In the genomic region with DNA sequence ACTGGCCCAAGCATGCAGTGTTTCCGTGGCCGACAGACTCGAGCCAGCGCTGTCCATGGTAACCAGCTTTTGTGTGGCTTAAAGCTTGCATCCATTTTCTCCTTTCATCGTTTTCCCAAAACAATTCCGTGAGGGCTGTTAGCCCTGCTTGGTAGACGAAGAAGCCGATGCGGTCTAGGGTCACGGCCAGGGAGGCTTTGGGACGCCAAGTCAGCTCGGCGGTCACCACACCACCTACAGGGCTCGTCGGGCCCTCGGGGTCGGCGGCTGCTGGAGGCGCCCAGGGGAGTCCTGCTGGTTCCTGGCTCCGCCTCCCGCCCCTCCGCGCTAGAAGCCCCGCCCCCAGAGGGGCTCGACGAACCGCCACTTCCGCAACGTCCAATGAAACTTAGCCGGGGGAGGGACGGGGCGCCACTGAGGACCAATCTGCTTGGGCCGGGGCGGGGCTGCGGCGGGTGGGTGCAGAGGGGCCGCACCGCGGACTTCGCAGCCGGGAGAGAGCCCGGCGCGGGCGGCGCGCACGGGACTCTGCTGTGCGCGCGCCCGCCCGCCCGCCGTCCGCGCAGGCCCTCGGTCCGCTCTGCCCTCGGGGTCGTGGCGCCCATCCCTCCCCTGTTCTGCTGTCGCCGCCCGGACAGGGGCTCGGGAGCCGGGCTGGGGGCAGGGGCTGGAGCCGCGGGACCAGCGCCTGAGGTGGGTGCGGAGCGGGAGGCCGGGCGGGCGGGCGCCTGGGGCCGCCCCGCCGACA, we compare ENCODE assay signal across 1 cellular context.
TF ChIP-seq lines count a peak whose summit lies in the region.

Gene TIGD3, plus strand, starts transcription at position 487 of the 748 bp plus-strand sequence. CDS start 1,058 bp downstream, outside the sequence.

TF ChIP-seq in HCT116, 20 proteins besides CTCF, POLR2A, EP300 and RAD21 (continued from another document):
- no peak for TF ChIP-seq ZBTB33 (IDR thresholded peaks at IDR 0.05; ENCODE audit: extremely low read depth, insufficient replicate concordance, low read length)
